In genomic region chr2:204860249-204860648, GRCh38 we compare ENCODE assay signal across 18 cellular contexts.
DNase-seq lines count a peak whose midpoint lies in the region; ATAC-seq and TF ChIP-seq lines count a peak whose summit lies in the region.
"Had no signal": no experiment of that assay in that cellular context is flagged by ENCODE, and none has a peak within 500 bp of the region (broad histone marks: within the 10 kb centered on the region; RNA-seq: fewer than 3 reads in every experiment).

No MANE protein-coding gene starts in this region.

- H3K4me1 ChIP-seq in heart left ventricle (peaks cover 0 to 7% (median 0%) of the 10 kb centered on the region in 12 donors), adipocyte (ENCODE audit: control insufficient read depth, insufficient read depth, low read length) (peaks cover 12% of the 10 kb centered on the region), skeletal muscle tissue (ENCODE audit: control insufficient read depth in 3 of 3, insufficient read depth in 3 of 3, low read length in 3 of 3) (peaks cover 0 to 9% (median 3%) of the 10 kb centered on the region in 3 donors)

- TF ChIP-seq POLR2A in heart left ventricle (IDR thresholded peaks at IDR 0.05): no peak

- H3K4me3 ChIP-seq in heart left ventricle (no peak overlapping the region), adipocyte (ENCODE audit: low read length) (peak overlapping the region; percentile 20), skeletal muscle tissue (ENCODE audit: low read length in 3 of 3) (peak overlapping the region; percentile 14 to 52 (median 48))
- H3K4me3 ChIP-seq: skin epidermis had no signal

- peaks cover 0 to 10% (median 0%) of the 10 kb centered on the region in 12 donors for H3K9me3 ChIP-seq in heart left ventricle
- H3K9me3 ChIP-seq in adipocyte (ENCODE audit: control insufficient read depth, low read length): no peaks in the 10 kb centered on the region
- no peaks in the 10 kb centered on the region for H3K9me3 ChIP-seq in skeletal muscle tissue (ENCODE audit: control insufficient read depth in 3 of 3, low read length in 3 of 3)

- H3K36me3 ChIP-seq in heart left ventricle (no peaks in the 10 kb centered on the region), adipocyte (ENCODE audit: control insufficient read depth, insufficient read depth, low read length, severe bottlenecking) (no peaks in the 10 kb centered on the region), skeletal muscle tissue (ENCODE audit: control insufficient read depth in 3 of 3, insufficient read depth in 3 of 3, low read length in 3 of 3) (no peaks in the 10 kb centered on the region)

- H3K27me3 ChIP-seq in heart left ventricle (no peaks in the 10 kb centered on the region), adipocyte (replicated peaks; ENCODE audit: control insufficient read depth, insufficient read depth, low read length) (no peaks in the 10 kb centered on the region), skeletal muscle tissue (ENCODE audit: control insufficient read depth in 3 of 3, insufficient read depth in 3 of 3, low read length in 3 of 3) (no peaks in the 10 kb centered on the region)

- WGBS in heart left ventricle, 4 donors: 73 to 86% (median 81%) methylated on average over 6 of the region's 6 CpGs

- peak; percentile 43 for DNase-seq in Right ventricle myocardium superior
- no peak for DNase-seq in heart left ventricle
- DNase-seq in adipocyte (ENCODE audit: low read depth): no peak
- DNase-seq in inferior parietal cortex (ENCODE audit: extremely low spot score): peak; percentile 68
- DNase-seq in NCI-H774 (lab: John Stamatoyannopoulos, UW): no peak
- DNase-seq in HT-29 (ENCODE audit: low spot score): no peak
- DNase-seq: activated CD4-positive, CD25-positive, alpha-beta regulatory T cell treated with anti-CD3 and anti-CD28 coated beads, Interleukin-2, amount 50 U/mL, for 72 hours; activated naive CD4-positive, alpha-beta T cell; CD4-positive, CD25-positive, alpha-beta regulatory T cell; effector memory CD8-positive, alpha-beta T cell; foreskin fibroblast; mesenchymal stem cell; MV-4-11; NCI-H2107 had no signal

- TF ChIP-seq CTCF in heart left ventricle (IDR thresholded peaks at IDR 0.05): no peak

- ATAC-seq in Right ventricle myocardium superior (ENCODE audit: poor library complexity): no peak
- no peak for ATAC-seq in heart left ventricle
- no peak for ATAC-seq in HG02973 (IDR thresholded peaks at IDR 0.05; ENCODE audit: unreplicated experiment)
- ATAC-seq: effector memory CD8-positive, alpha-beta T cell had no signal

- intact Hi-C loops in Right ventricle myocardium superior (cut with DNase I): no loop called here
- intact Hi-C loops in heart left ventricle (cut with DNase I): no loop called here

- H3K9ac ChIP-seq in adipocyte (ENCODE audit: low read length): no peak overlapping the region
- peak overlapping the region in 2 of 3 donors; percentile 44 to 45 for H3K9ac ChIP-seq in skeletal muscle tissue (ENCODE audit: low read depth in 1 of 3, low read length in 3 of 3)

- peak overlapping the region in 1 of 12 donors; percentile 9 for H3K27ac ChIP-seq in heart left ventricle
- no peak overlapping the region for H3K27ac ChIP-seq in skeletal muscle tissue (ENCODE audit: low read depth, low read length)
- H3K27ac ChIP-seq: 22Rv1, skin epidermis had no signal

Comparison
In these comparisons a context has a peak if more than half of its experiments do, and no peak if none do; other contexts are left out.
1. DNase-seq: peak in Right ventricle myocardium superior (single experiment) and inferior parietal cortex (single experiment); none in heart left ventricle (0 of 5), adipocyte (single experiment), NCI-H774 (single experiment) and HT-29 (single experiment).
2. H3K4me3 ChIP-seq: peak in adipocyte (single experiment) and skeletal muscle tissue (3 of 3); none in heart left ventricle (0 of 12).